In the genomic region with DNA sequence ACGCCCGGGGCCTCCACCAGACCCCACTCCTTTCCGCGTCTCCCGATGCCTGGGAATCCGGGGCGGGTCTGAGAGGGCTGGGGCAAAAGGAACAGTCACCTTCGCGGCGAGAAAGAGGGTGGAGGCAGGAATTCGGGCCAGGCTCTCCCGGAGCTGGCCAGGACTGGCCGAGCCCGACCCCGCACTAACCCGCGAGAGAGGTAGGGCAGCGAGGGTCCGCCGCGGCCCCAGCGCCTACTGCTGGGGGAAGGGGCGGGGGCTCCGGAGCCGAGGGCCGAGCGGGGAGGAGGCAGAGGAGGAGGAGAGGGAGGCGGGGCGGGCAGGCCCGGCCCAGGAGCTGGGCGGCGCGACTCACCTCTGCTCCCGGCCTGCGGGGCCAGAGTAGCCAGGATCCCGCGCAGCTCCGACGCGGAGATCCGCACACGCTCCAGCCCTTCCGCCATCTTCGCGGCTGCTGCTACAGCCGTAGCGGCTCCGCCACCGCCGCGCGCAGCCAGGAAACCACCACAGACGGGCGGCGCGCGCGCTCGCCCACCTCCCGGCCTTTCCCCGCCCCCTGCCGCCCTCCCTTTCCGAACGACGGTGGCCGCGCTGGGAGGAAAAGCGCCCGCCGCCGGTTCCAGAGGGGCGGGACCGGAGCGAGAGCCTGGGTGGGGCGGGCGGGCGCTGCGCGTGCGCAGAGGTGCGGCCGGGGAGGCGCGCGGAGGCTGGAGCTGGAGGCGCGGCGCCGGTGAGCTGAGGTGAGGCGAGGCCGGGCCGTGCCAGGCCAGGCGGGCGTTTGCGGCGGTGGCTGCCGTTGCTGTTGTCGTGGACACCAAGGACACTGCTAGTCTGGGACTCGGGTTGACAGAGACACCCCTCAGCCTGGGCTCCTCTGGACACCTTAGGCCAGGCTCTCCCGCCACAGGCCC, we compare ENCODE assay signal across 8 cellular contexts. TPM values are rescaled to one million over a fixed set of nuclear protein-coding genes. Genes with fewer than 3 reads are reported as not detected.
DNase-seq lines count a peak whose midpoint lies in the region; ATAC-seq and TF ChIP-seq lines count a peak whose summit lies in the region.

A gene (minus strand): TSS at position 508 of the 911 bp plus-strand sequence. CDS start 65 bp downstream, at position 443.
A gene with protein sequence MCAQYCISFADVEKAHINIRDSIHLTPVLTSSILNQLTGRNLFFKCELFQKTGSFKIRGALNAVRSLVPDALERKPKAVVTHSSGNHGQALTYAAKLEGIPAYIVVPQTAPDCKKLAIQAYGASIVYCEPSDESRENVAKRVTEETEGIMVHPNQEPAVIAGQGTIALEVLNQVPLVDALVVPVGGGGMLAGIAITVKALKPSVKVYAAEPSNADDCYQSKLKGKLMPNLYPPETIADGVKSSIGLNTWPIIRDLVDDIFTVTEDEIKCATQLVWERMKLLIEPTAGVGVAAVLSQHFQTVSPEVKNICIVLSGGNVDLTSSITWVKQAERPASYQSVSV (plus strand): TSS at position 673 of the 911 bp plus-strand sequence. CDS start 11,611 bp downstream, outside the sequence.

- DNase-seq in CD4-positive, alpha-beta T cell, result peak; percentile 91 to 96 (median 95)
- DNase-seq in NK-92 (lab: John Stamatoyannopoulos, UW; ENCODE audit: unreplicated experiment), result peak; percentile 72
- DNase-seq in effector CD8-positive, alpha-beta T cell (lab: John Stamatoyannopoulos, UW), result peak; percentile 96
- DNase-seq in lung microvascular endothelial cell (ENCODE audit: low read depth in 2 of 2), result peak; percentile 90 to 94
- DNase-seq in stimulated activated CD4-positive, alpha-beta T cell treated with anti-CD3 and anti-CD28 coated beads, TNF-alpha, amount 100 ng/mL, for 48 hours (ENCODE audit: low read depth in 3 of 3), result peak; percentile 90 to 94 (median 92)

- no peaks in the 10 kb centered on the region for H3K9me3 ChIP-seq in CD4-positive, alpha-beta T cell (ENCODE audit: control insufficient read depth, low read length)

- no peak for TF ChIP-seq CTCF in CD4-positive, alpha-beta T cell (IDR thresholded peaks at IDR 0.05)

- H3K27ac Mint-ChIP-seq in CD4-positive, alpha-beta T cell, result peak within 1 kb of the TSS; percentile 90

- H3K27ac ChIP-seq in CD4-positive, alpha-beta T cell (ENCODE audit: low read depth, low read length), result peak within 1 kb of the TSS; percentile 84

- H3K4me1 Mint-ChIP-seq in CD4-positive, alpha-beta T cell (ENCODE audit: low read depth), result peaks cover 55% of the 10 kb centered on the region

- H3K27me3 ChIP-seq in CD4-positive, alpha-beta T cell (ENCODE audit: control insufficient read depth, insufficient read depth, low read length), result no peaks in the 10 kb centered on the region

- H3K9me3 Mint-ChIP-seq in CD4-positive, alpha-beta T cell, result no peaks in the 10 kb centered on the region

- H3K27me3 Mint-ChIP-seq in CD4-positive, alpha-beta T cell, result no peaks in the 10 kb centered on the region

- peak; percentile 91 for ATAC-seq in CD4-positive, alpha-beta T cell (ENCODE audit: poor library complexity)
- ATAC-seq in GM19395 (IDR thresholded peaks at IDR 0.05; ENCODE audit: unreplicated experiment) (peak; percentile 74), HG03558 (IDR thresholded peaks at IDR 0.05; ENCODE audit: extremely low read depth, unreplicated experiment) (peak; percentile 35)

- peaks cover 30% of the 10 kb centered on the region for H3K36me3 Mint-ChIP-seq in CD4-positive, alpha-beta T cell (ENCODE audit: low read depth)

- peak within 1 kb of the TSS; percentile 98 for H3K4me3 Mint-ChIP-seq in CD4-positive, alpha-beta T cell

- CTCF ChIA-PET in CD4-positive, alpha-beta T cell (lab: Charles Lee), result interaction anchor here (1.0 to 1.5 kb wide), 5 partner anchors 37 to 79 kb away, joined by 3 to 6 read pairs (median 4); no protein-coding TSS in a partner anchor
- CTCF ChIA-PET in activated CD8-positive, alpha-beta memory T cell treated with anti-CD3 and anti-CD28 coated beads for 36 hours (lab: Charles Lee), result interaction anchor here (0.6 to 1.4 kb wide), 3 partner anchors 15 to 50 kb away, joined by 3 to 4 read pairs (median 3); a partner anchor contains a TSS

- POLR2A ChIA-PET in CD4-positive, alpha-beta T cell (lab: Charles Lee), result interaction anchor here (0.5 to 2.5 kb wide), 21 partner anchors 9 to 1102 kb away, joined by 3 to 50 read pairs (median 4); a partner anchor contains a TSS
- POLR2A ChIA-PET in activated CD8-positive, alpha-beta memory T cell treated with anti-CD3 and anti-CD28 coated beads for 36 hours (lab: Charles Lee), result interaction anchor here (0.6 to 1.6 kb wide), 5 partner anchors 31 to 219 kb away, joined by 4 to 9 read pairs (median 4); a partner anchor contains a TSS

- intact Hi-C loops in CD4-positive, alpha-beta T cell (cut with DNase I, micrococcal nuclease), result loop anchor here (1.0 to 5.0 kb wide), 5 partner anchors 32 to 476 kb away; a partner anchor contains a TSS

RNA-seq across cellular contexts. Expression of the first gene that starts in this region (rescaled TPM):
- total RNA-seq in CD4-positive, alpha-beta T cell, result 10 to 100 TPM; 39.3 to 39.7 TPM
- 10 to 100 TPM; 55.0 to 60.8 TPM for total RNA-seq in activated CD8-positive, alpha-beta memory T cell treated with anti-CD3 and anti-CD28 coated beads for 36 hours
- total RNA-seq in lung microvascular endothelial cell, result 19.6 and 23.8 TPM in 2 replicates

RNA-seq across cellular contexts. Expression of the second gene that starts in this region (rescaled TPM):
- 1 to 10 TPM; 2.5 to 2.8 TPM for total RNA-seq in CD4-positive, alpha-beta T cell
- 10 to 100 TPM; 10.1 to 14.0 TPM for total RNA-seq in activated CD8-positive, alpha-beta memory T cell treated with anti-CD3 and anti-CD28 coated beads for 36 hours
- total RNA-seq in lung microvascular endothelial cell, result 7.9 and 9.4 TPM in 2 replicates

Comparison
In these comparisons a context has a peak if more than half of its experiments do, and no peak if none do; other contexts are left out.
1. Peak in every context shown above with its lines: DNase-seq, ATAC-seq and H3K27ac ChIP-seq.
2. ATAC-seq: peak in every context shown above with its lines; median percentile 91 in CD4-positive, alpha-beta T cell; 74 in GM19395; 35 in HG03558.